Comparison of ENCODE assay signal across 36 cellular contexts in the genomic region with DNA sequence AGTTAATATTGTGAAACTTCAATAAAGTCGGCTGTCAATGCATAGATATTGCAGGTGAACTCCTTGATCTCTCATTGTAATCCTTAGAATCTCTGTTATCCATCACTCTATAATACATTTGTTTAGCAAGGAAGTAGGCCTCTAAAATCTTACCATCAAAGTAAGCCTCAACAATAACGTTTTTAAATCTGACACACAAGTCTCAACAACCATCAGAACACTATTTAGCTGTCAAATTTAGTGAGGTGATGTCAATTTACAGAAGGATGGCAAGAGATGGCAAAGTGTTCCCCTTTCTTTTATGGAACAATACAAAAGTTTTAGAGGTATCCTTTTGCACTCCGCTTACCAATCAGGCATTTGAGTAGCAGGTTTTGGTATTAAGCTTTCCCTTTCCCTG.
"Had no signal": no experiment of that assay in that cellular context is flagged by ENCODE, and none has a peak within 500 bp of the region (broad histone marks: within the 10 kb centered on the region; RNA-seq: fewer than 3 reads in every experiment).

No MANE protein-coding gene starts in this region.

- H3K36me3 ChIP-seq: MG63 had no signal

- DNase-seq: Karpas-422, Kasumi-1, MG63, MM.1S, MV-4-11, NCI-H1048, NCI-H1092, NCI-H1092 treated with DMSO at 0.1 percent for 48 hours, NCI-H1105, NCI-H1105 treated with DMSO at 0.1 percent for 48 hours, NCI-H1417, NCI-H1417 treated with DMSO at 0.1 percent for 48 hours, NCI-H1436, NCI-H1436 treated with DMSO at 0.1 percent for 48 hours, NCI-H146, NCI-H1694, NCI-H1694 treated with DMSO at 0.1 percent for 48 hours, NCI-H187, NCI-H187 treated with DMSO at 0.1 percent for 48 hours, NCI-H1930, NCI-H2029, NCI-H2029 treated with DMSO at 0.1 percent for 48 hours, NCI-H2081, NCI-H2081 treated with DMSO at 0.1 percent for 48 hours, NCI-H2107, NCI-H2171, NCI-H2171 treated with DMSO at 0.1 percent for 48 hours, NCI-H2227 treated with DMSO at 0.1 percent for 48 hours, NCI-H226, NCI-H345, NCI-H446, NCI-H446 treated with DMSO at 0.1 percent for 48 hours, NCI-H510A, NCI-H510A treated with DMSO at 0.1 percent for 48 hours, NCI-H524, NCI-H524 treated with DMSO at 0.1 percent for 48 hours had no signal

- H3K4me3 ChIP-seq: MG63 had no signal

- H3K9me3 ChIP-seq: MG63 had no signal

- H3K27me3 ChIP-seq: MG63 had no signal
